Comparison of ENCODE assay signal across 22 cellular contexts in the genomic region with DNA sequence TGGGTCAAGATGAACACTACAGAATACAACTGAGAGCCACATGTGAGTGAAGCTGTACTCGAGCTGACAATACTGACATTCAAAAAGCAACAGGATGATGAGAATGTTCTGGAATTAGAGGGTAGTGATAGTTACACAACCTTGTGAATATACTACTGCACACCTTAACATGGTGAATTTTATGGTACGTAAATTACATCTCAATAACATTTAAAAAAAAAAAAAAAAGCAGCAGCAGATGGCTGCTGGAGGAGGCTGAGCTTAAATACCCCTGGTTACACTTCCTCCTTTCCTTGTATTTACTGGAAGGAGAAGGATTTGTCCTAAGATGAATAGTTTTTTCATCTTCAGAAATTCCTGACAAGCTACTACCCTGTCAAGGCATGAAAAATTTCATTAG.
"Had no signal": no experiment of that assay in that cellular context is flagged by ENCODE, and none has a peak within 500 bp of the region (broad histone marks: within the 10 kb centered on the region; RNA-seq: fewer than 3 reads in every experiment).

No MANE protein-coding gene starts in this region.

- H3K4me1 ChIP-seq: psoas muscle had no signal

- H3K36me3 ChIP-seq: heart right ventricle, left lung, lower lobe of right lung, neutrophil, sigmoid colon, suprapubic skin, thyroid gland, upper lobe of right lung, vagina had no signal

- H3K4me3 ChIP-seq: heart right ventricle, left lung, lower lobe of right lung, psoas muscle, sigmoid colon, skin epidermis, suprapubic skin, thyroid gland, upper lobe of right lung, vagina had no signal

- H3K4me1 Mint-ChIP-seq: memory B cell; naive B cell; stimulated activated effector memory CD8-positive, alpha-beta T cell treated with anti-CD3 and anti-CD28 coated beads, Interleukin-12 subunit alpha, Interleukin-12 subunit beta, amount 100 ng/mL, for 72 hours had no signal

- H3K36me3 Mint-ChIP-seq: stimulated activated effector memory CD8-positive, alpha-beta T cell treated with anti-CD3 and anti-CD28 coated beads, Interleukin-12 subunit alpha, Interleukin-12 subunit beta, amount 100 ng/mL, for 72 hours had no signal

- H3K27ac ChIP-seq: lower lobe of right lung, neutrophil, psoas muscle, sigmoid colon, thyroid gland, upper lobe of right lung, vagina had no signal

- H3K9me3 ChIP-seq: lower lobe of right lung, neutrophil, psoas muscle, sigmoid colon, suprapubic skin, thyroid gland, upper lobe of right lung, vagina had no signal

- H3K4me3 Mint-ChIP-seq: memory B cell; stimulated activated effector memory CD8-positive, alpha-beta T cell treated with anti-CD3 and anti-CD28 coated beads, Interleukin-12 subunit alpha, Interleukin-12 subunit beta, amount 100 ng/mL, for 72 hours had no signal

- H3K27ac Mint-ChIP-seq: memory B cell; naive B cell; stimulated activated effector memory CD8-positive, alpha-beta T cell treated with anti-CD3 and anti-CD28 coated beads, Interleukin-12 subunit alpha, Interleukin-12 subunit beta, amount 100 ng/mL, for 72 hours had no signal

- DNase-seq: cerebellar nuclear complex; effector CD4-positive, alpha-beta T cell; heart right ventricle; hypothalamus; left lung; lower lobe of right lung; midbrain; naive B cell; psoas muscle; retina; sigmoid colon; stimulated activated CD4-positive, alpha-beta T cell treated with anti-CD3 and anti-CD28 coated beads, Interleukin-2, amount 100 ng/mL, for 48 hours; stimulated activated CD8-positive, alpha-beta memory T cell treated with anti-CD3 and anti-CD28 coated beads, Interleukin-4, amount 100 ng/mL, for 48 hours; stimulated activated naive CD8-positive, alpha-beta T cell treated with anti-CD3 and anti-CD28 coated beads, Interleukin-15, Interleukin-2, amounts not matched to agents 100 U/mL and 50 U/mL, for 24 hours; thyroid gland; upper lobe of right lung had no signal

- H3K27me3 ChIP-seq: heart right ventricle, left lung, sigmoid colon, suprapubic skin, thyroid gland, upper lobe of right lung, vagina had no signal
